Comparison of ENCODE assay signal across 9 cellular contexts in genomic region chr9:96449522-96449843, GRCh38. TPM values are rescaled to one million over a fixed set of nuclear protein-coding genes. Genes with fewer than 3 reads are reported as not detected.
DNase-seq lines count a peak whose midpoint lies in the region; ATAC-seq, FAIRE-seq and TF ChIP-seq lines count a peak whose summit lies in the region.
"Had no signal": no experiment of that assay in that cellular context is flagged by ENCODE, and none has a peak within 500 bp of the region (broad histone marks: within the 10 kb centered on the region; RNA-seq: fewer than 3 reads in every experiment).

No MANE protein-coding gene starts in this region.

- DNase-seq in Right ventricle myocardium inferior (ENCODE audit: missing footprints) = no peak
- DNase-seq in cardiac septum (ENCODE audit: low spot score) = no peak
- no peak for DNase-seq in ascending aorta (ENCODE audit: low spot score in 2 of 2)
- DNase-seq in left lung = no peak
- DNase-seq in tibial nerve (ENCODE audit: low spot score in 2 of 2) = no peak
- no peak for DNase-seq in urothelium cell line (ENCODE audit: low spot score)
- DNase-seq in NCI-H128 (lab: John Stamatoyannopoulos, UW; ENCODE audit: unreplicated experiment) = no peak

- no peak for FAIRE-seq in urothelium cell line (lab: Jason Lieb, UNC)
- FAIRE-seq: islet of Langerhans had no signal

- H3K4me1 ChIP-seq in ascending aorta = peaks cover 0 to 33% of the 10 kb centered on the region in 2 donors
- H3K4me1 ChIP-seq in left lung = peaks cover 5 to 25% of the 10 kb centered on the region in 2 donors
- peaks cover 0 to 33% (median 3%) of the 10 kb centered on the region in 4 donors for H3K4me1 ChIP-seq in tibial nerve

- no peaks in the 10 kb centered on the region for H3K36me3 ChIP-seq in ascending aorta
- no peaks in the 10 kb centered on the region for H3K36me3 ChIP-seq in left lung
- H3K36me3 ChIP-seq in tibial nerve = no peaks in the 10 kb centered on the region

- no peak for TF ChIP-seq EP300 in tibial nerve (IDR thresholded peaks at IDR 0.05)

- ATAC-seq in Right ventricle myocardium inferior (peak; percentile 21), HG03378 (IDR thresholded peaks at IDR 0.05; ENCODE audit: unreplicated experiment) (peak; percentile 34), left lung (peak; percentile 26)

- intact Hi-C loops in Right ventricle myocardium inferior (cut with DNase I) = no loop called here
- intact Hi-C loops in cardiac septum (cut with DNase I) = no loop called here
- intact Hi-C loops in ascending aorta (cut with DNase I) = no loop called here
- intact Hi-C loops in left lung (cut with DNase I) = no loop called here

- H3K4me3 ChIP-seq in ascending aorta (peak overlapping the region; percentile 92 to 98), left lung (peak overlapping the region; percentile 25 to 63), tibial nerve (peak overlapping the region; percentile 35 to 83 (median 64))

- WGBS in tibial nerve, 2 donors = 1 to 2% methylated on average over 7 of the region's 7 CpGs

- H3K27me3 ChIP-seq in ascending aorta (no peaks in the 10 kb centered on the region), left lung (peaks cover 0 to 49% of the 10 kb centered on the region in 2 donors), tibial nerve (no peaks in the 10 kb centered on the region)

- H3K27ac ChIP-seq in ascending aorta = peak overlapping the region; percentile 78 to 80
- H3K27ac ChIP-seq in left lung = peak overlapping the region in 1 of 2 donors; percentile 60
- H3K27ac ChIP-seq in tibial nerve = peak overlapping the region; percentile 60 to 90 (median 78)

- no peak for TF ChIP-seq POLR2A in tibial nerve (IDR thresholded peaks at IDR 0.05)

- no peak for TF ChIP-seq CTCF in ascending aorta (IDR thresholded peaks at IDR 0.05)
- no peak for TF ChIP-seq CTCF in left lung (IDR thresholded peaks at IDR 0.05)
- TF ChIP-seq CTCF in tibial nerve (IDR thresholded peaks at IDR 0.05) = no peak

- H3K9me3 ChIP-seq in ascending aorta (no peaks in the 10 kb centered on the region), left lung (no peaks in the 10 kb centered on the region), tibial nerve (no peaks in the 10 kb centered on the region)

RNA-seq across cellular contexts. Expression of gene HABP4, which starts 0.5 kb away (rescaled TPM):
- total RNA-seq in Right ventricle myocardium inferior (25.8 TPM), cardiac septum (29.7 TPM), ascending aorta (26.9 TPM), left lung (10 to 100 TPM in 1 of 2 donors, 1 to 10 TPM in 1; 8.0 to 17.1 TPM), tibial nerve (10 to 100 TPM; 42.8 to 50.0 (median 46.3) TPM)

RNA-seq across cellular contexts. Expression of gene ZNF367, which starts 31.3 kb away (rescaled TPM):
- total RNA-seq in Right ventricle myocardium inferior (4.3 TPM), cardiac septum (2.1 TPM), ascending aorta (3.9 TPM), left lung (10 to 100 TPM in 1 of 2 donors, 1 to 10 TPM in 1; 6.1 to 10.1 TPM), tibial nerve (1 to 10 TPM; 2.5 to 4.3 (median 3.1) TPM)

Comparison
In these comparisons a context has a peak if more than half of its experiments do, and no peak if none do; other contexts are left out.
1. H3K4me3 ChIP-seq: peak in every context shown above with its lines; median percentile 95 in ascending aorta; 64 in tibial nerve; 44 in left lung.